33 cellular contexts compared by ENCODE assay signal in the genomic region with DNA sequence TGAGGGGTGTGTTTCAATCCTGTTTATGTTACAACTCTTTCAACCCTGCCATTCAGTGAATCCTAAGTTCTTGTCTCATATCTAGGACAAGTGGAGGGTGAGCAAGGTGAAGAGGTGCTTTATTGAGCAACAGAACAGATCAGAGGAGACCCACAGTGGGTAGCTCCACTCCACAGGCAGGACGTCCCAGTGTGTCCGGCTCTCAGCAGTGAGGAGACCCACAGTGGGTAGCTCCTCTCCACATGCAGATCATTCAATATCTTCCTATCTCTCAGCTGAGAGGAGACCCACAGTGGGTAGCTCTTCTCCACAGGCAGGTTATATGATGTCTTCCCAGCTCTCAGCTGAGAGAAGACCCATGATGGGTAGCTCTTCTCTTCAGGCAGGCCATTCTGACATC.
"Had no signal": no experiment of that assay in that cellular context is flagged by ENCODE, and none has a peak within 500 bp of the region (broad histone marks: within the 10 kb centered on the region; RNA-seq: fewer than 3 reads in every experiment).

No MANE protein-coding gene starts in this region.

- H3K27me3 Mint-ChIP-seq: activated B cell treated with CpG ODN at 0.5 μM for 24 hours; activated CD4-positive, alpha-beta memory T cell treated with anti-CD3 and anti-CD28 coated beads, Interleukin-2, amount 10 ng/mL, durations not matched to agents 7 days and 5 days; activated CD4-positive, alpha-beta T cell treated with anti-CD3 and anti-CD28 coated beads, Interleukin-2, amount 10 ng/mL, durations not matched to agents 7 days and 5 days; activated CD8-positive, alpha-beta memory T cell treated with anti-CD3 and anti-CD28 coated beads, Interleukin-2, amount 10 ng/mL, durations not matched to agents 7 days and 5 days; activated naive CD4-positive, alpha-beta T cell treated with anti-CD3 and anti-CD28 coated beads, Interleukin-2, amount 10 ng/mL, durations not matched to agents 7 days and 5 days; activated naive CD4-positive, alpha-beta T cell treated with anti-CD3 and anti-CD28 coated beads, Interleukin-2, amount 50 U/mL, for 24 hours; activated naive CD8-positive, alpha-beta T cell; activated naive CD8-positive, alpha-beta T cell treated with anti-CD3 and anti-CD28 coated beads, Interleukin-2, amount 10 ng/mL, durations not matched to agents 7 days and 5 days; activated naive CD8-positive, alpha-beta T cell treated with anti-CD3 and anti-CD28 coated beads, Interleukin-2, amount 50 U/mL, for 24 hours; activated T-cell treated with anti-CD3 and anti-CD28 coated beads, Interleukin-2, amount 50 U/mL, for 24 hours had no signal

- H3K4me1 Mint-ChIP-seq: activated B cell treated with CpG ODN at 0.5 μM for 24 hours; activated CD4-positive, alpha-beta memory T cell treated with anti-CD3 and anti-CD28 coated beads, Interleukin-2, amount 10 ng/mL, durations not matched to agents 7 days and 5 days; activated CD4-positive, alpha-beta T cell treated with anti-CD3 and anti-CD28 coated beads, Interleukin-2, amount 10 ng/mL, durations not matched to agents 7 days and 5 days; activated CD8-positive, alpha-beta memory T cell treated with anti-CD3 and anti-CD28 coated beads, Interleukin-2, amount 10 ng/mL, durations not matched to agents 7 days and 5 days; activated naive CD4-positive, alpha-beta T cell treated with anti-CD3 and anti-CD28 coated beads, Interleukin-2, amount 10 ng/mL, durations not matched to agents 7 days and 5 days; activated naive CD4-positive, alpha-beta T cell treated with anti-CD3 and anti-CD28 coated beads, Interleukin-2, amount 50 U/mL, for 24 hours; activated naive CD8-positive, alpha-beta T cell treated with anti-CD3 and anti-CD28 coated beads, Interleukin-2, amount 10 ng/mL, durations not matched to agents 7 days and 5 days; activated naive CD8-positive, alpha-beta T cell treated with anti-CD3 and anti-CD28 coated beads, Interleukin-2, amount 50 U/mL, for 24 hours had no signal

- H3K4me1 ChIP-seq: body of pancreas, breast epithelium had no signal

- DNase-seq: activated B cell treated with CpG ODN at 0.5 μM for 24 hours; activated CD4-positive, alpha-beta memory T cell treated with anti-CD3 and anti-CD28 coated beads, Interleukin-2, amount 10 ng/mL, durations not matched to agents 7 days and 5 days; activated CD4-positive, alpha-beta T cell treated with anti-CD3 and anti-CD28 coated beads for 4 hours; activated CD4-positive, alpha-beta T cell treated with anti-CD3 and anti-CD28 coated beads, Interleukin-2, amount 10 ng/mL, durations not matched to agents 7 days and 5 days; activated CD4-positive, alpha-beta T cell treated with anti-CD3 and anti-CD28 coated beads, Interleukin-2, amount 50 U/mL, for 48 hours; activated CD4-positive, CD25-positive, alpha-beta regulatory T cell treated with anti-CD3 and anti-CD28 coated beads, Interleukin-2, amount 50 U/mL, for 72 hours; activated CD8-positive, alpha-beta memory T cell treated with anti-CD3 and anti-CD28 coated beads for 24 hours; activated CD8-positive, alpha-beta memory T cell treated with anti-CD3 and anti-CD28 coated beads, Interleukin-2, amount 10 ng/mL, durations not matched to agents 7 days and 5 days; activated CD8-positive, alpha-beta memory T cell treated with anti-CD3 and anti-CD28 coated beads, Interleukin-2, amount 50 U/mL, for 48 hours; activated CD8-positive, alpha-beta T cell treated with anti-CD3 and anti-CD28 coated beads, Interleukin-2, amount 10 ng/mL, durations not matched to agents 7 days and 5 days; activated effector memory CD4-positive, alpha-beta T cell treated with Interleukin-2 at 50 U/mL for 16 hours; activated gamma-delta T cell; activated naive CD4-positive, alpha-beta T cell treated with anti-CD3 and anti-CD28 coated beads, Interleukin-2, amount 10 ng/mL, durations not matched to agents 7 days and 5 days; activated naive CD4-positive, alpha-beta T cell treated with Interleukin-2 at 50 U/mL for 16 hours; activated naive CD8-positive, alpha-beta T cell treated with anti-CD3 and anti-CD28 coated beads, Interleukin-2, amount 10 ng/mL, durations not matched to agents 7 days and 5 days; activated naive CD8-positive, alpha-beta T cell treated with anti-CD3 and anti-CD28 coated beads, Interleukin-2, amount 50 U/mL, for 24 hours; activated T-cell treated with anti-CD3 and anti-CD28 coated beads, Interleukin-2, amount 50 U/mL, for 24 hours; activated T-cell treated with anti-CD3 and anti-CD28 coated beads, Interleukin-2, amount 50 U/mL, for 48 hours; amygdala; anterior cingulate cortex; body of pancreas; brain microvascular endothelial cell; central memory CD4-positive, alpha-beta T cell; T-helper 1 cell; T-helper 2 cell; T-helper 9 cell had no signal

- H3K27ac ChIP-seq: body of pancreas, brain microvascular endothelial cell, breast epithelium, VCaP had no signal

- H3K4me3 Mint-ChIP-seq: activated B cell treated with CpG ODN at 0.5 μM for 24 hours; activated CD4-positive, alpha-beta memory T cell treated with anti-CD3 and anti-CD28 coated beads, Interleukin-2, amount 10 ng/mL, durations not matched to agents 7 days and 5 days; activated CD4-positive, alpha-beta T cell treated with anti-CD3 and anti-CD28 coated beads, Interleukin-2, amount 10 ng/mL, durations not matched to agents 7 days and 5 days; activated CD8-positive, alpha-beta memory T cell treated with anti-CD3 and anti-CD28 coated beads, Interleukin-2, amount 10 ng/mL, durations not matched to agents 7 days and 5 days; activated CD8-positive, alpha-beta T cell treated with anti-CD3 and anti-CD28 coated beads, Interleukin-2, amount 10 ng/mL, durations not matched to agents 7 days and 5 days; activated naive CD4-positive, alpha-beta T cell treated with anti-CD3 and anti-CD28 coated beads, Interleukin-2, amount 10 ng/mL, durations not matched to agents 7 days and 5 days; activated naive CD4-positive, alpha-beta T cell treated with anti-CD3 and anti-CD28 coated beads, Interleukin-2, amount 50 U/mL, for 24 hours; activated naive CD8-positive, alpha-beta T cell; activated naive CD8-positive, alpha-beta T cell treated with anti-CD3 and anti-CD28 coated beads, Interleukin-2, amount 10 ng/mL, durations not matched to agents 7 days and 5 days; activated naive CD8-positive, alpha-beta T cell treated with anti-CD3 and anti-CD28 coated beads, Interleukin-2, amount 50 U/mL, for 24 hours; activated T-cell treated with anti-CD3 and anti-CD28 coated beads, Interleukin-2, amount 50 U/mL, for 24 hours; T-helper 1 cell treated with Interleukin-12 subunit alpha and Interleukin-12 subunit beta and Interleukin-4 antibody, amounts not matched to agents 30 μg/mL and 1 μg/mL, for 36 hours; T-helper 2 cell treated with Interferon-gamma antibody and Interleukin-4, amounts not matched to agents 5 μg/mL and 100 μg/mL, for 36 hours had no signal

- H3K36me3 Mint-ChIP-seq: activated CD8-positive, alpha-beta memory T cell treated with anti-CD3 and anti-CD28 coated beads, Interleukin-2, amount 10 ng/mL, durations not matched to agents 7 days and 5 days; activated naive CD4-positive, alpha-beta T cell treated with anti-CD3 and anti-CD28 coated beads, Interleukin-2, amount 10 ng/mL, durations not matched to agents 7 days and 5 days; activated naive CD4-positive, alpha-beta T cell treated with anti-CD3 and anti-CD28 coated beads, Interleukin-2, amount 50 U/mL, for 24 hours; activated naive CD8-positive, alpha-beta T cell; activated naive CD8-positive, alpha-beta T cell treated with anti-CD3 and anti-CD28 coated beads, Interleukin-2, amount 10 ng/mL, durations not matched to agents 7 days and 5 days had no signal

- ATAC-seq: activated CD8-positive, alpha-beta memory T cell treated with anti-CD3 and anti-CD28 coated beads, Interleukin-2, amount 10 ng/mL, durations not matched to agents 7 days and 5 days; activated CD8-positive, alpha-beta T cell treated with anti-CD3 and anti-CD28 coated beads, Interleukin-2, amount 10 ng/mL, durations not matched to agents 7 days and 5 days; body of pancreas had no signal

- H3K27ac Mint-ChIP-seq: activated B cell treated with CpG ODN at 0.5 μM for 24 hours; activated CD4-positive, alpha-beta memory T cell treated with anti-CD3 and anti-CD28 coated beads, Interleukin-2, amount 10 ng/mL, durations not matched to agents 7 days and 5 days; activated CD4-positive, alpha-beta T cell treated with anti-CD3 and anti-CD28 coated beads, Interleukin-2, amount 10 ng/mL, durations not matched to agents 7 days and 5 days; activated CD8-positive, alpha-beta memory T cell treated with anti-CD3 and anti-CD28 coated beads, Interleukin-2, amount 10 ng/mL, durations not matched to agents 7 days and 5 days; activated CD8-positive, alpha-beta T cell treated with anti-CD3 and anti-CD28 coated beads, Interleukin-2, amount 10 ng/mL, durations not matched to agents 7 days and 5 days; activated naive CD4-positive, alpha-beta T cell treated with anti-CD3 and anti-CD28 coated beads, Interleukin-2, amount 10 ng/mL, durations not matched to agents 7 days and 5 days; activated naive CD4-positive, alpha-beta T cell treated with anti-CD3 and anti-CD28 coated beads, Interleukin-2, amount 50 U/mL, for 24 hours; activated naive CD8-positive, alpha-beta T cell; activated naive CD8-positive, alpha-beta T cell treated with anti-CD3 and anti-CD28 coated beads, Interleukin-2, amount 10 ng/mL, durations not matched to agents 7 days and 5 days; activated naive CD8-positive, alpha-beta T cell treated with anti-CD3 and anti-CD28 coated beads, Interleukin-2, amount 50 U/mL, for 24 hours; activated T-cell treated with anti-CD3 and anti-CD28 coated beads, Interleukin-2, amount 50 U/mL, for 24 hours; activated T-helper 2 cell treated with anti-CD3 and anti-CD28 coated beads, Interferon-gamma antibody, Interleukin-2, Interleukin-4, amounts not matched to agents 10 μg/mL and 5 μg/mL and 100 μg/mL, durations not matched to agents 14 hours and 24 hours and 36 hours; T-helper 1 cell treated with Interleukin-12 subunit alpha and Interleukin-12 subunit beta and Interleukin-4 antibody, amounts not matched to agents 30 μg/mL and 1 μg/mL, for 36 hours; T-helper 2 cell treated with Interferon-gamma antibody and Interleukin-4, amounts not matched to agents 5 μg/mL and 100 μg/mL, for 36 hours had no signal

- H3K9me3 ChIP-seq: body of pancreas had no signal

- H3K36me3 ChIP-seq: brain microvascular endothelial cell, breast epithelium had no signal

- H3K27me3 ChIP-seq: body of pancreas, brain microvascular endothelial cell, breast epithelium had no signal

- H3K4me3 ChIP-seq: body of pancreas, breast epithelium had no signal
